Comparison of ENCODE assay signal across 8 cellular contexts in genomic region chr11:63919267-63920125, GRCh38. TPM values are rescaled to one million over a fixed set of nuclear protein-coding genes. Genes with fewer than 3 reads are reported as not detected.
DNase-seq lines count a peak whose midpoint lies in the region; ATAC-seq and TF ChIP-seq lines count a peak whose summit lies in the region.

No MANE protein-coding gene starts in this region.

- H3F3A ChIP-seq in neural progenitor cell (ENCODE audit: low read depth), result peaks cover 56% of the 10 kb centered on the region

- DNase-seq in BE2C (peak; percentile 71), NCI-H2171 (lab: John Stamatoyannopoulos, UW) (peak; percentile 87), esophagus muscularis mucosa (ENCODE audit: extremely low spot score) (no peak), neural progenitor cell (ENCODE audit: low spot score) (peak; percentile 94), NCI-H446 treated with DMSO at 0.1 percent for 48 hours (lab: John Stamatoyannopoulos, UW) (no peak)
- DNase-seq in T-helper 2 cell treated with Interferon-gamma antibody and Interleukin-4, amounts not matched to agents 5 μg/mL and 100 μg/mL, for 36 hours (ENCODE audit: low spot score), result no peak
- DNase-seq in activated T-cell treated with anti-CD3 and anti-CD28 coated beads, Interleukin-2, amount 50 U/mL, for 72 hours, result no peak

- intact Hi-C loops in esophagus muscularis mucosa (cut with DNase I), result no loop called here

- H3K27ac ChIP-seq in esophagus muscularis mucosa (replicated peaks in 1 of 4) (peak overlapping the region; percentile 81 to 88 (median 84)), neural progenitor cell (peak overlapping the region; percentile 94)

- H3K4me1 Mint-ChIP-seq in neural progenitor cell, result peaks cover 30% of the 10 kb centered on the region
- peaks cover 8% of the 10 kb centered on the region for H3K4me1 Mint-ChIP-seq in T-helper 2 cell treated with Interferon-gamma antibody and Interleukin-4, amounts not matched to agents 5 μg/mL and 100 μg/mL, for 36 hours (ENCODE audit: low read depth)
- H3K4me1 Mint-ChIP-seq in activated T-cell treated with anti-CD3 and anti-CD28 coated beads, Interleukin-2, amount 50 U/mL, for 72 hours (ENCODE audit: low read depth), result peaks cover 11% of the 10 kb centered on the region

- peaks cover 22% of the 10 kb centered on the region for H4K20me1 ChIP-seq in neural progenitor cell (ENCODE audit: low read depth)

- peak; percentile 11 for TF ChIP-seq EP300 in esophagus muscularis mucosa (IDR thresholded peaks at IDR 0.05)

- no peak for TF ChIP-seq CTCF in BE2C (IDR thresholded peaks at IDR 0.05; ENCODE audit: low read depth, low read length)
- TF ChIP-seq CTCF in esophagus muscularis mucosa (IDR thresholded peaks at IDR 0.05), result no peak
- no peak for TF ChIP-seq CTCF in neural progenitor cell (IDR thresholded peaks at IDR 0.05)

- H3K9ac ChIP-seq in neural progenitor cell, result no peak overlapping the region

- peak overlapping the region; percentile 24 for H3K4me3 ChIP-seq in BE2C (ENCODE audit: low read depth, low read length)
- H3K4me3 ChIP-seq in esophagus muscularis mucosa, result peak overlapping the region; percentile 50 to 62 (median 58)
- peak overlapping the region; percentile 95 for H3K4me3 ChIP-seq in neural progenitor cell

- H3K36me3 Mint-ChIP-seq in neural progenitor cell, result no peaks in the 10 kb centered on the region
- no peaks in the 10 kb centered on the region for H3K36me3 Mint-ChIP-seq in T-helper 2 cell treated with Interferon-gamma antibody and Interleukin-4, amounts not matched to agents 5 μg/mL and 100 μg/mL, for 36 hours (ENCODE audit: low read depth)
- no peaks in the 10 kb centered on the region for H3K36me3 Mint-ChIP-seq in activated T-cell treated with anti-CD3 and anti-CD28 coated beads, Interleukin-2, amount 50 U/mL, for 72 hours (ENCODE audit: insufficient read depth in 2 of 2)

- peak overlapping the region; percentile 83 for H3K4me3 Mint-ChIP-seq in neural progenitor cell
- H3K4me3 Mint-ChIP-seq in T-helper 2 cell treated with Interferon-gamma antibody and Interleukin-4, amounts not matched to agents 5 μg/mL and 100 μg/mL, for 36 hours, result no peak overlapping the region
- peak overlapping the region in 1 of 2 donors; percentile 34 for H3K4me3 Mint-ChIP-seq in activated T-cell treated with anti-CD3 and anti-CD28 coated beads, Interleukin-2, amount 50 U/mL, for 72 hours

- H3K9me3 ChIP-seq in BE2C, result no peaks in the 10 kb centered on the region
- no peaks in the 10 kb centered on the region for H3K9me3 ChIP-seq in esophagus muscularis mucosa
- no peaks in the 10 kb centered on the region for H3K9me3 ChIP-seq in neural progenitor cell (ENCODE audit: low read depth)

- peak overlapping the region; percentile 90 for H3K27ac Mint-ChIP-seq in neural progenitor cell
- no peak overlapping the region for H3K27ac Mint-ChIP-seq in T-helper 2 cell treated with Interferon-gamma antibody and Interleukin-4, amounts not matched to agents 5 μg/mL and 100 μg/mL, for 36 hours
- no peak overlapping the region for H3K27ac Mint-ChIP-seq in activated T-cell treated with anti-CD3 and anti-CD28 coated beads, Interleukin-2, amount 50 U/mL, for 72 hours

- peak overlapping the region; percentile 95 for H3K4me2 ChIP-seq in neural progenitor cell

- H3K4me1 ChIP-seq in BE2C, result peaks cover 22% of the 10 kb centered on the region
- H3K4me1 ChIP-seq in esophagus muscularis mucosa, result peaks cover 53 to 58% (median 58%) of the 10 kb centered on the region in 4 donors
- peaks cover 44% of the 10 kb centered on the region for H3K4me1 ChIP-seq in neural progenitor cell

- peaks cover 4% of the 10 kb centered on the region for H3K27me3 Mint-ChIP-seq in neural progenitor cell (ENCODE audit: insufficient read depth, low read depth)
- H3K27me3 Mint-ChIP-seq in T-helper 2 cell treated with Interferon-gamma antibody and Interleukin-4, amounts not matched to agents 5 μg/mL and 100 μg/mL, for 36 hours (ENCODE audit: low read depth), result peaks cover 38% of the 10 kb centered on the region
- H3K27me3 Mint-ChIP-seq in activated T-cell treated with anti-CD3 and anti-CD28 coated beads, Interleukin-2, amount 50 U/mL, for 72 hours (ENCODE audit: low read depth), result peaks cover 13% of the 10 kb centered on the region

- H3K27me3 ChIP-seq in BE2C, result no peaks in the 10 kb centered on the region
- H3K27me3 ChIP-seq in esophagus muscularis mucosa, result no peaks in the 10 kb centered on the region
- H3K27me3 ChIP-seq in neural progenitor cell, result peaks cover 3% of the 10 kb centered on the region

- H3K79me2 ChIP-seq in neural progenitor cell (ENCODE audit: low read depth), result peaks cover 23% of the 10 kb centered on the region

- no peak for ATAC-seq in activated T-cell treated with anti-CD3 and anti-CD28 coated beads, Interleukin-2, amount 50 U/mL, for 72 hours (replicated peaks in 1 of 2)
- no peak for ATAC-seq in HG02610 (IDR thresholded peaks at IDR 0.05; ENCODE audit: unreplicated experiment)

- 71% methylated on average over 12 of the region's 41 CpGs for WGBS in esophagus muscularis mucosa

- peaks cover under 1% of the 10 kb centered on the region; the same call in 1 of the 2 replicates for H3K36me3 ChIP-seq in BE2C
- no peaks in the 10 kb centered on the region for H3K36me3 ChIP-seq in esophagus muscularis mucosa
- no peaks in the 10 kb centered on the region for H3K36me3 ChIP-seq in neural progenitor cell

- no peak for TF ChIP-seq POLR2A in esophagus muscularis mucosa (IDR thresholded peaks at IDR 0.05; ENCODE audit: low read depth)

- peaks cover 2% of the 10 kb centered on the region for H3K9me3 Mint-ChIP-seq in neural progenitor cell
- H3K9me3 Mint-ChIP-seq in T-helper 2 cell treated with Interferon-gamma antibody and Interleukin-4, amounts not matched to agents 5 μg/mL and 100 μg/mL, for 36 hours, result no peaks in the 10 kb centered on the region
- H3K9me3 Mint-ChIP-seq in activated T-cell treated with anti-CD3 and anti-CD28 coated beads, Interleukin-2, amount 50 U/mL, for 72 hours, result no peaks in the 10 kb centered on the region

- H2AFZ ChIP-seq in neural progenitor cell (replicated peaks), result no peak overlapping the region

RNA-seq across cellular contexts. Expression of gene RCOR2, which starts 2.5 kb away (rescaled TPM):
- 50.2 TPM for polyA plus RNA-seq in BE2C (2012; ENCODE audit: insufficient read depth, insufficient read length, low read depth)
- total RNA-seq in esophagus muscularis mucosa (under 1 TPM in 3 of 4 donors, not detected in 1; 0.40 to 0.45 (median 0.42) TPM), neural progenitor cell (ENCODE audit: low replicate concordance) (70.6 and 139 TPM in 2 replicates)
- under 1 TPM; 0.39 to 0.96 TPM for total RNA-seq in activated T-cell treated with anti-CD3 and anti-CD28 coated beads, Interleukin-2, amount 50 U/mL, for 72 hours

RNA-seq across cellular contexts. Expression of gene NAA40, which starts 19.3 kb away (rescaled TPM):
- 17.7 TPM for polyA plus RNA-seq in BE2C (2012; ENCODE audit: insufficient read depth, insufficient read length, low read depth)
- total RNA-seq in esophagus muscularis mucosa (1 to 10 TPM; 3.8 to 8.8 (median 8.0) TPM), neural progenitor cell (ENCODE audit: low replicate concordance) (38.7 and 40.4 TPM in 2 replicates)
- total RNA-seq in activated T-cell treated with anti-CD3 and anti-CD28 coated beads, Interleukin-2, amount 50 U/mL, for 72 hours, result 10 to 100 TPM; 15.1 to 15.2 TPM

RNA-seq across cellular contexts. Expression of gene COX8A, which starts 54.9 kb away (rescaled TPM):
- 1,092 TPM for polyA plus RNA-seq in BE2C (2012; ENCODE audit: insufficient read depth, insufficient read length, low read depth)
- 100 to 1,000 TPM; 393 to 518 (median 445) TPM for total RNA-seq in esophagus muscularis mucosa
- 86.0 and 337 TPM in 2 replicates for total RNA-seq in neural progenitor cell (ENCODE audit: low replicate concordance)
- 100 to 1,000 TPM; 310 to 319 TPM for total RNA-seq in activated T-cell treated with anti-CD3 and anti-CD28 coated beads, Interleukin-2, amount 50 U/mL, for 72 hours

Comparison
In these comparisons a context has a peak if more than half of its experiments do, and no peak if none do; other contexts are left out.
1. DNase-seq: peak in BE2C (single experiment), NCI-H2171 (single experiment) and neural progenitor cell (single experiment); none in esophagus muscularis mucosa (single experiment), T-helper 2 cell treated with Interferon-gamma antibody and Interleukin-4, amounts not matched to agents 5 μg/mL and 100 μg/mL, for 36 hours (single experiment), activated T-cell treated with anti-CD3 and anti-CD28 coated beads, Interleukin-2, amount 50 U/mL, for 72 hours (0 of 2) and NCI-H446 treated with DMSO at 0.1 percent for 48 hours (single experiment).
2. H3K4me3 ChIP-seq: peak in every context shown above with its lines; median percentile 95 in neural progenitor cell; 58 in esophagus muscularis mucosa; 24 in BE2C.
3. RNA of gene RCOR2, which starts 2.5 kb away (total RNA-seq): 70.6 to 139 TPM in neural progenitor cell; 0.39 to 0.96 TPM in activated T-cell treated with anti-CD3 and anti-CD28 coated beads, Interleukin-2, amount 50 U/mL, for 72 hours and 0.40 to 0.45 TPM in esophagus muscularis mucosa; every median in the first group is over 10 times any median in the second.